In genomic region chr22:39433476-39434242, GRCh38 we compare ENCODE assay signal across 18 cellular contexts. TPM values are rescaled to one million over a fixed set of nuclear protein-coding genes. Genes with fewer than 3 reads are reported as not detected.
A peak's percentile ranks its signal among the peaks of the same experiment; 100 is the strongest.
DNase-seq lines count a peak whose midpoint lies in the region; ATAC-seq and TF ChIP-seq lines count a peak whose summit lies in the region.
"Had no signal": no experiment of that assay in that cellular context is flagged by ENCODE, and none has a peak within 500 bp of the region (broad histone marks: within the 10 kb centered on the region; RNA-seq: fewer than 3 reads in every experiment).

No MANE protein-coding gene starts in this region.

- no peak overlapping the region for H3K9ac ChIP-seq in neural progenitor cell

- peak overlapping the region; percentile 38 to 71 for H3K27ac ChIP-seq in breast epithelium
- no peak overlapping the region for H3K27ac ChIP-seq in neural progenitor cell
- peak overlapping the region; percentile 99 for H3K27ac ChIP-seq in temporal lobe (ENCODE audit: low read depth, low read length)
- H3K27ac ChIP-seq: body of pancreas, C4-2B had no signal

- DNase-seq in breast epithelium (ENCODE audit: low spot score in 2 of 2) (no peak), MCF 10A (ENCODE audit: unreplicated experiment) (no peak), chondrocyte (ENCODE audit: low spot score) (peak; percentile 75), neural progenitor cell (ENCODE audit: low spot score) (no peak), COR-L47 (lab: John Stamatoyannopoulos, UW) (no peak), EL (no peak)
- DNase-seq: activated CD4-positive, alpha-beta T cell treated with anti-CD3 and anti-CD28 coated beads, Interleukin-2, amount 10 ng/mL, durations not matched to agents 24 days and 14 days; activated naive CD4-positive, alpha-beta T cell; body of pancreas; NCI-H1417 treated with DMSO at 0.1 percent for 48 hours; NCI-H526; stimulated activated CD4-positive, alpha-beta T cell treated with anti-CD3 and anti-CD28 coated beads, Interleukin-1b, Interleukin-23, amount 100 ng/mL, for 48 hours; stimulated activated naive CD4-positive, alpha-beta T cell treated with Interleukin-2 at 50 U/mL for 16 hours had no signal

- POLR2A ChIA-PET in MCF 10A (lab: Yijun Ruan, JAX) = interaction anchor here (1.9 kb wide), 1 partner anchor 34 kb away, joined by 4 read pairs; the partner anchor contains the start of gene TAB1

- ATAC-seq in HG03097 (IDR thresholded peaks at IDR 0.05; ENCODE audit: low FRiP score, unreplicated experiment) = no peak
- ATAC-seq: body of pancreas had no signal

- H3K4me2 ChIP-seq in neural progenitor cell = no peak overlapping the region

- TF ChIP-seq CTCF in breast epithelium (IDR thresholded peaks at IDR 0.05) (no peak), MCF 10A (IDR thresholded peaks at IDR 0.05; ENCODE audit: unreplicated experiment) (no peak), chondrocyte (IDR thresholded peaks at IDR 0.05) (no peak), neural progenitor cell (IDR thresholded peaks at IDR 0.05) (no peak)

- peaks cover 5% of the 10 kb centered on the region for H3F3A ChIP-seq in neural progenitor cell (ENCODE audit: low read depth)

- H3K4me3 Mint-ChIP-seq in MCF 10A (ENCODE audit: unreplicated experiment) (no peak overlapping the region), chondrocyte (ENCODE audit: unreplicated experiment) (no peak overlapping the region), neural progenitor cell (no peak overlapping the region)
- H3K4me3 Mint-ChIP-seq: activated CD4-positive, alpha-beta T cell treated with anti-CD3 and anti-CD28 coated beads, Interleukin-2, amount 10 ng/mL, durations not matched to agents 24 days and 14 days; type B pancreatic cell had no signal

- H3K9me3 ChIP-seq in breast epithelium (no peaks in the 10 kb centered on the region), neural progenitor cell (ENCODE audit: low read depth) (no peaks in the 10 kb centered on the region)
- H3K9me3 ChIP-seq: body of pancreas had no signal

- peaks cover 4% of the 10 kb centered on the region for H4K20me1 ChIP-seq in neural progenitor cell (ENCODE audit: low read depth)

- CTCF ChIA-PET in MCF 10A (lab: Yijun Ruan, JAX) = interaction anchor here (0.8 kb wide), 1 partner anchor 60 kb away, joined by 3 read pairs; no protein-coding TSS in a partner anchor

- intact Hi-C loops in breast epithelium (cut with DNase I; ENCODE audit: low total_unique reads) = loop anchor here (10.0 kb wide), 1 partner anchor 81 kb away; no protein-coding TSS in a partner anchor
- intact Hi-C loops in MCF 10A (cut with micrococcal nuclease) = no loop called here

- BruUV-seq in MCF 10A (replicated peaks; lab: Mats Ljungman, UMichigan) = no TSS peak

- H3K4me3 ChIP-seq in breast epithelium (no peak overlapping the region), neural progenitor cell (no peak overlapping the region)
- H3K4me3 ChIP-seq: body of pancreas had no signal

- H3K27ac Mint-ChIP-seq in MCF 10A (ENCODE audit: low read depth, unreplicated experiment) (no peak overlapping the region), chondrocyte (ENCODE audit: unreplicated experiment) (no peak overlapping the region), neural progenitor cell (peak overlapping the region; percentile 27)
- H3K27ac Mint-ChIP-seq: activated CD4-positive, alpha-beta T cell treated with anti-CD3 and anti-CD28 coated beads, Interleukin-2, amount 10 ng/mL, durations not matched to agents 24 days and 14 days; type B pancreatic cell had no signal

- no peak for TF ChIP-seq POLR2A in breast epithelium (IDR thresholded peaks at IDR 0.05)

- H3K27me3 Mint-ChIP-seq in MCF 10A (ENCODE audit: insufficient read depth, unreplicated experiment) (no peaks in the 10 kb centered on the region), chondrocyte (ENCODE audit: low read depth) (no peaks in the 10 kb centered on the region), neural progenitor cell (ENCODE audit: insufficient read depth, low read depth) (peaks cover 2% of the 10 kb centered on the region)
- H3K27me3 Mint-ChIP-seq: activated CD4-positive, alpha-beta T cell treated with anti-CD3 and anti-CD28 coated beads, Interleukin-2, amount 10 ng/mL, durations not matched to agents 24 days and 14 days; type B pancreatic cell had no signal

- H3K4me1 ChIP-seq in breast epithelium = peaks cover 0 to 8% of the 10 kb centered on the region in 2 donors
- H3K4me1 ChIP-seq in neural progenitor cell = peaks cover 14% of the 10 kb centered on the region

- H2AFZ ChIP-seq in neural progenitor cell (replicated peaks) = no peak overlapping the region

- H3K36me3 ChIP-seq in breast epithelium = no peaks in the 10 kb centered on the region
- H3K36me3 ChIP-seq in neural progenitor cell = no peaks in the 10 kb centered on the region

- H3K36me3 Mint-ChIP-seq in MCF 10A (ENCODE audit: insufficient read depth, unreplicated experiment) = peaks cover 11% of the 10 kb centered on the region
- peaks cover 2% of the 10 kb centered on the region for H3K36me3 Mint-ChIP-seq in chondrocyte (ENCODE audit: low read depth)
- H3K36me3 Mint-ChIP-seq in neural progenitor cell = no peaks in the 10 kb centered on the region
- H3K36me3 Mint-ChIP-seq: type B pancreatic cell had no signal

- no peaks in the 10 kb centered on the region for H3K79me2 ChIP-seq in neural progenitor cell (ENCODE audit: low read depth)

- H3K9me3 Mint-ChIP-seq in MCF 10A (ENCODE audit: unreplicated experiment) = no peaks in the 10 kb centered on the region
- no peaks in the 10 kb centered on the region for H3K9me3 Mint-ChIP-seq in chondrocyte (ENCODE audit: low read depth)
- H3K9me3 Mint-ChIP-seq in neural progenitor cell = no peaks in the 10 kb centered on the region
- H3K9me3 Mint-ChIP-seq: activated CD4-positive, alpha-beta T cell treated with anti-CD3 and anti-CD28 coated beads, Interleukin-2, amount 10 ng/mL, durations not matched to agents 24 days and 14 days; type B pancreatic cell had no signal

- H3K27me3 ChIP-seq in breast epithelium (no peaks in the 10 kb centered on the region), neural progenitor cell (no peaks in the 10 kb centered on the region)
- H3K27me3 ChIP-seq: body of pancreas had no signal

- H3K4me1 Mint-ChIP-seq in MCF 10A (ENCODE audit: insufficient read depth, unreplicated experiment) = no peaks in the 10 kb centered on the region
- H3K4me1 Mint-ChIP-seq in chondrocyte (ENCODE audit: low read depth) = peaks cover 42% of the 10 kb centered on the region
- peaks cover 14% of the 10 kb centered on the region for H3K4me1 Mint-ChIP-seq in neural progenitor cell

RNA-seq across cellular contexts. Expression of gene MGAT3, which starts 23.2 kb away (rescaled TPM):
- total RNA-seq in breast epithelium (1 to 10 TPM; 1.9 to 9.4 (median 3.9) TPM), MCF 10A (2022) (not detected in 2 replicates), chondrocyte (3.6 to 6.4 TPM (median 6.1 TPM) in 3 replicates), neural progenitor cell (ENCODE audit: low replicate concordance) (7.5 and 18.5 TPM in 2 replicates), temporal lobe (25.6 TPM)
- total RNA-seq: dermis microvascular lymphatic vessel endothelial cell had no signal

RNA-seq across cellular contexts. Expression of gene TAB1, which starts 34.1 kb away (rescaled TPM):
- total RNA-seq in breast epithelium (10 to 100 TPM; 15.4 to 17.9 (median 16.0) TPM), MCF 10A (2022) (17.7 and 20.0 TPM in 2 replicates), chondrocyte (17.1 to 24.5 TPM (median 21.3 TPM) in 3 replicates), neural progenitor cell (ENCODE audit: low replicate concordance) (15.8 and 28.7 TPM in 2 replicates), temporal lobe (15.2 TPM)
